Comparison of ENCODE assay signal across 8 cellular contexts in genomic region chr11:118577995-118578394, GRCh38. TPM values are rescaled to one million over a fixed set of nuclear protein-coding genes. Genes with fewer than 3 reads are reported as not detected.
DNase-seq lines count a peak whose midpoint lies in the region; ATAC-seq and TF ChIP-seq lines count a peak whose summit lies in the region.
"Not testable (repeated sequence)": the region's sequence is repeated elsewhere in the genome, so short reads cannot be mapped to it uniquely, and the experiment has no call there.
"Had no signal": no experiment of that assay in that cellular context is flagged by ENCODE, and none has a peak within 500 bp of the region (broad histone marks: within the 10 kb centered on the region; RNA-seq: fewer than 3 reads in every experiment).

No MANE protein-coding gene starts in this region.

- H4K12ac ChIP-seq in trophoblast cell (ENCODE audit: low read depth, low read length) = not testable (repeated sequence)

- not testable (repeated sequence) for TF ChIP-seq CTCF in Loucy (conservative IDR thresholded peaks at IDR 0.05; ENCODE audit: low read length); ascending aorta (IDR thresholded peaks at IDR 0.05); hepatocyte (IDR thresholded peaks at IDR 0.05; ENCODE audit: poor library complexity); smooth muscle cell (IDR thresholded peaks at IDR 0.05; ENCODE audit: borderline replicate concordance, insufficient read depth, poor library complexity, severe bottlenecking)

- not testable (repeated sequence) for H3K9me2 ChIP-seq in GM23248 (ENCODE audit: insufficient read depth); Loucy (replicated peaks; ENCODE audit: low read depth, low read length); hepatocyte (replicated peaks; ENCODE audit: insufficient read depth)

- H3K9me3 ChIP-seq in CD4-positive, CD25-positive, alpha-beta regulatory T cell (ENCODE audit: control insufficient read depth in 2 of 2, low read length in 2 of 2); GM23248 (ENCODE audit: low read depth); Loucy (ENCODE audit: insufficient read depth, low read depth, low read length); ascending aorta; hepatocyte (ENCODE audit: low read depth); trophoblast cell (ENCODE audit: insufficient read depth, low read depth, low read length); smooth muscle cell (replicated peaks; ENCODE audit: low read depth): not testable (repeated sequence)

- H2BK5ac ChIP-seq in trophoblast cell (ENCODE audit: low read depth, low read length, poor library complexity) = not testable (repeated sequence)

- H3K27ac Mint-ChIP-seq in CD4-positive, CD25-positive, alpha-beta regulatory T cell = not testable (repeated sequence)

- peak overlapping the region; percentile 23 for H3K27ac ChIP-seq in CD4-positive, CD25-positive, alpha-beta regulatory T cell (ENCODE audit: insufficient read depth, low read length, poor library complexity, severe bottlenecking)
- peak overlapping the region; percentile 53; the same call in 1 of the 2 replicates for H3K27ac ChIP-seq in GM23248
- H3K27ac ChIP-seq in ascending aorta = peak overlapping the region; percentile 34 to 66
- H3K27ac ChIP-seq in hepatocyte; trophoblast cell (ENCODE audit: low read depth, low read length); smooth muscle cell (ENCODE audit: low read depth): not testable (repeated sequence)

- H3K79me1 ChIP-seq in trophoblast cell (ENCODE audit: low read length) = not testable (repeated sequence)

- not testable (repeated sequence) for H3K4me3 ChIP-seq in CD4-positive, CD25-positive, alpha-beta regulatory T cell (ENCODE audit: low read depth, low read length); GM23248; Loucy (ENCODE audit: low read length, poor library complexity, severe bottlenecking); ascending aorta; hepatocyte; trophoblast cell (ENCODE audit: low read depth, low read length); smooth muscle cell

- not testable (repeated sequence) for H2AK5ac ChIP-seq in trophoblast cell (ENCODE audit: low read length)

- intact Hi-C loops in ascending aorta (cut with DNase I) = loop anchor here (10.0 kb wide), 1 partner anchor 507 kb away; the partner anchor contains the start of gene HMBS

- peaks cover 22% of the 10 kb centered on the region for H3K36me3 ChIP-seq in CD4-positive, CD25-positive, alpha-beta regulatory T cell (ENCODE audit: control insufficient read depth, insufficient read depth, low read length)
- H3K36me3 ChIP-seq in GM23248 (ENCODE audit: low read depth) (peaks cover 18% of the 10 kb centered on the region), Loucy (ENCODE audit: insufficient read depth, low read length) (peaks cover 14% of the 10 kb centered on the region; the same call in 1 of the 2 replicates), ascending aorta (peaks cover 4 to 20% of the 10 kb centered on the region in 2 donors), trophoblast cell (ENCODE audit: control insufficient read depth in 1 of 2, insufficient read depth in 2 of 2, low read length in 2 of 2) (peaks cover 25 to 27% of the 10 kb centered on the region in 2 experiments)
- H3K36me3 ChIP-seq in hepatocyte (replicated peaks; ENCODE audit: insufficient read depth, low read depth); smooth muscle cell (ENCODE audit: low read depth): not testable (repeated sequence)

- H3K4ac ChIP-seq in trophoblast cell (ENCODE audit: low read depth, low read length) = peak overlapping the region; percentile 52

- H3K4me3 Mint-ChIP-seq in CD4-positive, CD25-positive, alpha-beta regulatory T cell = peak overlapping the region in 3 of 4 donors; percentile 5 to 43 (median 13)

- not testable (repeated sequence) for H3K9me3 Mint-ChIP-seq in CD4-positive, CD25-positive, alpha-beta regulatory T cell

- H2AFZ ChIP-seq in GM23248; Loucy (ENCODE audit: low read length); hepatocyte; trophoblast cell (ENCODE audit: insufficient read depth, low read length, poor library complexity); smooth muscle cell (ENCODE audit: low read depth): not testable (repeated sequence)

- H4K20me1 ChIP-seq in GM23248 (ENCODE audit: insufficient read depth) (peaks cover 40% of the 10 kb centered on the region; the same call in 1 of the 2 replicates), Loucy (ENCODE audit: insufficient read depth, low read length, poor library complexity, severe bottlenecking) (peaks cover 69% of the 10 kb centered on the region), hepatocyte (ENCODE audit: insufficient read depth, poor library complexity, severe bottlenecking) (peaks cover 98% of the 10 kb centered on the region), smooth muscle cell (ENCODE audit: low read depth) (peaks cover 99% of the 10 kb centered on the region)

- peaks cover 39% of the 10 kb centered on the region for H3K4me1 ChIP-seq in CD4-positive, CD25-positive, alpha-beta regulatory T cell (ENCODE audit: control insufficient read depth, insufficient read depth, low read length, poor library complexity, severe bottlenecking)
- H3K4me1 ChIP-seq in GM23248 (ENCODE audit: insufficient read depth) (peaks cover 45% of the 10 kb centered on the region), Loucy (ENCODE audit: insufficient read depth, low read length, poor library complexity, severe bottlenecking) (peaks cover 33% of the 10 kb centered on the region), ascending aorta (peaks cover 6 to 41% of the 10 kb centered on the region in 2 donors), smooth muscle cell (ENCODE audit: low read depth) (peaks cover 30% of the 10 kb centered on the region)
- H3K4me1 ChIP-seq in hepatocyte (ENCODE audit: insufficient read depth); trophoblast cell (ENCODE audit: control insufficient read depth in 1 of 2, insufficient read depth in 2 of 2, low read length in 2 of 2): not testable (repeated sequence)

- H4K91ac ChIP-seq in trophoblast cell (ENCODE audit: low read depth, low read length) = not testable (repeated sequence)

- not testable (repeated sequence) for H3K14ac ChIP-seq in trophoblast cell (ENCODE audit: low read length)

- not testable (repeated sequence) for H2BK120ac ChIP-seq in trophoblast cell (ENCODE audit: insufficient read depth, low read length, poor library complexity)

- H3K36me3 Mint-ChIP-seq in CD4-positive, CD25-positive, alpha-beta regulatory T cell = not testable (repeated sequence)

- peaks cover 36% of the 10 kb centered on the region for H3F3A ChIP-seq in GM23248 (ENCODE audit: insufficient read depth)
- not testable (repeated sequence) for H3F3A ChIP-seq in Loucy (ENCODE audit: low read depth); smooth muscle cell (ENCODE audit: low read depth)

- H3K27me3 Mint-ChIP-seq in CD4-positive, CD25-positive, alpha-beta regulatory T cell = not testable (repeated sequence)

- H3K4me2 ChIP-seq in GM23248 (ENCODE audit: unreplicated experiment); trophoblast cell (ENCODE audit: low read length): not testable (repeated sequence)
- H3K4me2 ChIP-seq in Loucy (ENCODE audit: low read depth, low read length, poor library complexity, severe bottlenecking) (peak overlapping the region; percentile 85), hepatocyte (peak overlapping the region; percentile 86), smooth muscle cell (peak overlapping the region; percentile 1)

- DNase-seq in CD4-positive, CD25-positive, alpha-beta regulatory T cell; GM23248; ascending aorta (ENCODE audit: low spot score in 2 of 2); hepatocyte (ENCODE audit: low spot score); trophoblast cell; smooth muscle cell (lab: John Stamatoyannopoulos, UW; ENCODE audit: unreplicated experiment): not testable (repeated sequence)

- H3K23ac ChIP-seq in trophoblast cell (ENCODE audit: low read length) = not testable (repeated sequence)

- in situ Hi-C loops in GM23248 (cut with MboI) = not testable (repeated sequence)

- not testable (repeated sequence) for ATAC-seq in CD4-positive, CD25-positive, alpha-beta regulatory T cell (ENCODE audit: low read depth in 2 of 2)

- H3K27me3 ChIP-seq in CD4-positive, CD25-positive, alpha-beta regulatory T cell (ENCODE audit: control insufficient read depth, insufficient read depth, low read length); GM23248 (replicated peaks; ENCODE audit: insufficient read depth); Loucy (ENCODE audit: insufficient read depth, low read length, poor library complexity, severe bottlenecking); ascending aorta; hepatocyte; trophoblast cell (ENCODE audit: insufficient read depth, low read length); smooth muscle cell (ENCODE audit: low read depth): not testable (repeated sequence)

- H3K9ac ChIP-seq in GM23248; Loucy (ENCODE audit: low read depth, low read length, poor library complexity, severe bottlenecking); trophoblast cell (ENCODE audit: low read length); smooth muscle cell (ENCODE audit: low read depth): not testable (repeated sequence)

- not testable (repeated sequence) for H4K8ac ChIP-seq in trophoblast cell (ENCODE audit: low read depth, low read length)

- H2BK12ac ChIP-seq in trophoblast cell (ENCODE audit: low read length) = not testable (repeated sequence)

- H3K4me1 Mint-ChIP-seq in CD4-positive, CD25-positive, alpha-beta regulatory T cell = peaks cover 34 to 62% (median 42%) of the 10 kb centered on the region in 4 donors

- H3K79me2 ChIP-seq in GM23248 (ENCODE audit: insufficient read depth) (peaks cover 100% of the 10 kb centered on the region), Loucy (ENCODE audit: insufficient read depth, low read length) (peaks cover 83% of the 10 kb centered on the region), hepatocyte (peaks cover 100% of the 10 kb centered on the region), trophoblast cell (ENCODE audit: control insufficient read depth, insufficient read depth, low read length, poor library complexity) (peaks cover 11% of the 10 kb centered on the region), smooth muscle cell (ENCODE audit: low read depth) (peaks cover 98% of the 10 kb centered on the region)

- not testable (repeated sequence) for H3K18ac ChIP-seq in trophoblast cell (ENCODE audit: low read length)

RNA-seq across cellular contexts. Expression of gene ARCN1, which starts 5.8 kb away (rescaled TPM):
- total RNA-seq in CD4-positive, CD25-positive, alpha-beta regulatory T cell = 76.6 TPM
- polyA plus RNA-seq in CD4-positive, CD25-positive, alpha-beta regulatory T cell = 100 to 1,000 TPM; 131 to 169 (median 153) TPM
- total RNA-seq in GM23248 (2014; rRNA removed; shearing (Covaris generic)) = 187 and 191 TPM in 2 replicates
- polyA plus RNA-seq in GM23248 (2016; fragmentation: Nextera tagmentation; extraction: Ambion mirVana) (188 and 190 TPM in 2 replicates), hepatocyte (166 and 194 TPM in 2 replicates), smooth muscle cell (228 and 285 TPM in 2 replicates)
- total RNA-seq in ascending aorta (93.8 TPM), hepatocyte (177 and 190 TPM in 2 replicates), smooth muscle cell (314 and 331 TPM in 2 replicates)
- polyA plus RNA-seq in trophoblast cell (2013) = 246 and 250 TPM in 2 replicates

RNA-seq across cellular contexts. Expression of gene IFT46, which starts 12.3 kb away (rescaled TPM):
- total RNA-seq in CD4-positive, CD25-positive, alpha-beta regulatory T cell = 3.7 TPM
- polyA plus RNA-seq in CD4-positive, CD25-positive, alpha-beta regulatory T cell = 1 to 10 TPM; 4.0 to 8.5 (median 6.6) TPM
- 38.1 and 49.5 TPM in 2 replicates for total RNA-seq in GM23248 (2014; rRNA removed; shearing (Covaris generic))
- polyA plus RNA-seq in GM23248 (2016; fragmentation: Nextera tagmentation; extraction: Ambion mirVana) (21.7 and 25.9 TPM in 2 replicates), hepatocyte (12.3 and 12.6 TPM in 2 replicates), smooth muscle cell (11.9 and 12.8 TPM in 2 replicates)
- total RNA-seq in ascending aorta (34.9 TPM), hepatocyte (20.6 and 21.0 TPM in 2 replicates), smooth muscle cell (31.6 and 52.3 TPM in 2 replicates)
- polyA plus RNA-seq in trophoblast cell (2013) = 11.9 and 13.7 TPM in 2 replicates

RNA-seq across cellular contexts. Expression of gene PHLDB1, which starts 29.4 kb away (rescaled TPM):
- 1.2 TPM for total RNA-seq in CD4-positive, CD25-positive, alpha-beta regulatory T cell
- under 1 TPM in 3 of 4 donors, not detected in 1; 0.16 to 0.70 (median 0.41) TPM for polyA plus RNA-seq in CD4-positive, CD25-positive, alpha-beta regulatory T cell
- total RNA-seq in GM23248 (2014; rRNA removed; shearing (Covaris generic)) = 102 and 109 TPM in 2 replicates
- polyA plus RNA-seq in GM23248 (2016; fragmentation: Nextera tagmentation; extraction: Ambion mirVana) (91.7 and 91.8 TPM in 2 replicates), hepatocyte (71.1 and 73.0 TPM in 2 replicates), smooth muscle cell (86.0 and 103 TPM in 2 replicates)
- total RNA-seq in ascending aorta (200 TPM), hepatocyte (45.8 and 51.8 TPM in 2 replicates), smooth muscle cell (89.0 and 112 TPM in 2 replicates)
- 22.5 and 22.6 TPM in 2 replicates for polyA plus RNA-seq in trophoblast cell (2013)

RNA-seq across cellular contexts. Expression of gene TMEM25, which starts 47.0 kb away (rescaled TPM):
- 10.7 TPM for total RNA-seq in CD4-positive, CD25-positive, alpha-beta regulatory T cell
- 10 to 100 TPM in 3 of 4 donors, 1 to 10 TPM in 1; 10.0 to 17.3 (median 14.2) TPM for polyA plus RNA-seq in CD4-positive, CD25-positive, alpha-beta regulatory T cell
- 4.2 and 10.6 TPM in 2 replicates for total RNA-seq in GM23248 (2014; rRNA removed; shearing (Covaris generic))
- polyA plus RNA-seq in GM23248 (2016; fragmentation: Nextera tagmentation; extraction: Ambion mirVana) = 7.1 and 7.5 TPM in 2 replicates
- 133 TPM for total RNA-seq in ascending aorta
- 30.6 and 32.3 TPM in 2 replicates for total RNA-seq in hepatocyte
- polyA plus RNA-seq in hepatocyte = 35.6 and 42.9 TPM in 2 replicates
- 17.2 and 17.8 TPM in 2 replicates for polyA plus RNA-seq in trophoblast cell (2013)
- 21.1 and 48.1 TPM in 2 replicates for total RNA-seq in smooth muscle cell
- polyA plus RNA-seq in smooth muscle cell = 23.9 and 27.5 TPM in 2 replicates

RNA-seq across cellular contexts. Expression of gene TTC36, which starts 50.7 kb away (rescaled TPM):
- total RNA-seq in CD4-positive, CD25-positive, alpha-beta regulatory T cell = not detected
- polyA plus RNA-seq in CD4-positive, CD25-positive, alpha-beta regulatory T cell = under 1 TPM; 0.22 to 0.87 (median 0.50) TPM
- 1.1 TPM in 1 of 2 replicates, not detected in the other for total RNA-seq in GM23248 (2014; rRNA removed; shearing (Covaris generic))
- polyA plus RNA-seq in GM23248 (2016; fragmentation: Nextera tagmentation; extraction: Ambion mirVana) (0.27 and 0.58 TPM in 2 replicates), hepatocyte (2.1 and 3.1 TPM in 2 replicates), smooth muscle cell (0.31 and 1.5 TPM in 2 replicates)
- total RNA-seq in ascending aorta (30.4 TPM), hepatocyte (1.9 and 4.9 TPM in 2 replicates), smooth muscle cell (4.6 TPM in 1 of 2 replicates, not detected in the other)
- polyA plus RNA-seq in trophoblast cell (2013) = 0.10 and 0.12 TPM in 2 replicates
- polyA plus RNA-seq: BJ had no signal

Comparison
In these comparisons a context has a peak if more than half of its experiments do, and no peak if none do; other contexts are left out.
1. RNA of gene PHLDB1, which starts 29.4 kb away (total RNA-seq): 200 TPM in ascending aorta (single experiment), 102 to 109 TPM in GM23248, 89.0 to 112 TPM in smooth muscle cell and 45.8 to 51.8 TPM in hepatocyte; 1.2 TPM in CD4-positive, CD25-positive, alpha-beta regulatory T cell (single experiment); every median in the first group is over 10 times any median in the second.